15 cellular contexts compared by ENCODE assay signal in genomic region chr12:65430571-65431306, GRCh38.
DNase-seq lines count a peak whose midpoint lies in the region; ATAC-seq and TF ChIP-seq lines count a peak whose summit lies in the region.
"Had no signal": no experiment of that assay in that cellular context is flagged by ENCODE, and none has a peak within 500 bp of the region (broad histone marks: within the 10 kb centered on the region; RNA-seq: fewer than 3 reads in every experiment).

No MANE protein-coding gene starts in this region.

- no peaks in the 10 kb centered on the region for H3K36me3 Mint-ChIP-seq in endothelial cell (ENCODE audit: low read depth, unreplicated experiment)

- WGBS in lower leg skin, 2 donors: 67 to 73% methylated on average over 3 of the region's 3 CpGs

- H3K4me1 ChIP-seq in Panc1 (ENCODE audit: control insufficient read depth, insufficient read depth, low read length): peaks cover 26% of the 10 kb centered on the region
- H3K4me1 ChIP-seq: Caco-2 had no signal

- peak; percentile 84 for DNase-seq in EL
- peak; percentile 32 for DNase-seq in Panc1 (ENCODE audit: low read depth, low spot score)
- no peak for DNase-seq in endothelial cell (ENCODE audit: low spot score)
- peak; percentile 48 for DNase-seq in myocyte (ENCODE audit: low read depth)
- no peak for DNase-seq in GDM1 (lab: John Stamatoyannopoulos, UW)
- no peak for DNase-seq in C1 segment of cervical spinal cord (lab: John Stamatoyannopoulos, UW)
- no peak for DNase-seq in lower leg skin (ENCODE audit: low spot score in 2 of 2)
- DNase-seq: activated T-cell treated with anti-CD3 and anti-CD28 coated beads, Interleukin-2, amount 50 U/mL, for 4 hours; Caco-2; central memory CD4-positive, alpha-beta T cell; glutamatergic neuron; NCI-H146; tibial artery had no signal

- no TSS peak for BruUV-seq in Panc1 (replicated peaks; lab: Mats Ljungman, UMichigan)

- no peaks in the 10 kb centered on the region for H3K27me3 ChIP-seq in Panc1 (ENCODE audit: control insufficient read depth, insufficient read depth, low read length)
- H3K27me3 ChIP-seq: tibial artery had no signal

- in situ Hi-C loops in Panc1 (cut with HindIII; ENCODE audit: low pct_unique_long_range_greater_than_20kb, low sequenced_read_pairs): no loop called here

- peaks cover 7% of the 10 kb centered on the region for H3K9me3 Mint-ChIP-seq in endothelial cell (ENCODE audit: unreplicated experiment)

- CTCF ChIA-PET in Panc1 (lab: Charles Lee): no interaction called here

- H3K4me3 Mint-ChIP-seq in endothelial cell (ENCODE audit: unreplicated experiment): no peak overlapping the region
- H3K4me3 Mint-ChIP-seq: activated T-cell treated with anti-CD3 and anti-CD28 coated beads, Interleukin-2, amount 50 U/mL, for 4 hours had no signal

- H3K4me3 ChIP-seq in Panc1 (ENCODE audit: low read depth in 2 of 2, low read length in 2 of 2) (no peak overlapping the region), lower leg skin (ENCODE audit: low read depth, poor library complexity, severe bottlenecking) (no peak overlapping the region)
- H3K4me3 ChIP-seq: tibial artery had no signal

- no peaks in the 10 kb centered on the region for H3K9me3 ChIP-seq in Panc1 (ENCODE audit: control insufficient read depth, insufficient read depth, low read depth, low read length)
- H3K9me3 ChIP-seq: Caco-2 had no signal

- peaks cover 38% of the 10 kb centered on the region for H3K4me1 Mint-ChIP-seq in endothelial cell (ENCODE audit: unreplicated experiment)

- no peaks in the 10 kb centered on the region; the same call in 1 of the 2 replicates for H3K36me3 ChIP-seq in Panc1 (ENCODE audit: control insufficient read depth, insufficient read depth, low read length)

- H3K27ac Mint-ChIP-seq in endothelial cell (ENCODE audit: unreplicated experiment): peak overlapping the region; percentile 50

- POLR2A ChIA-PET in Panc1 (lab: Charles Lee): interaction anchor here (0.6 kb wide), 1 partner anchor 39 kb away, joined by 3 read pairs; no protein-coding TSS in a partner anchor

- intact Hi-C loops in Panc1 (cut with micrococcal nuclease; ENCODE audit: unreplicated experiment): no loop called here
- intact Hi-C loops in lower leg skin (cut with DNase I; ENCODE audit: low total_unique reads): no loop called here

- H3K27ac ChIP-seq in Panc1 (ENCODE audit: low read length): peak overlapping the region; percentile 72
- H3K27ac ChIP-seq: tibial artery, VCaP had no signal

- no peaks in the 10 kb centered on the region for H3K27me3 Mint-ChIP-seq in endothelial cell (ENCODE audit: unreplicated experiment)

- TF ChIP-seq POLR2A in lower leg skin (IDR thresholded peaks at IDR 0.05): no peak

- ATAC-seq in Panc1 (peak; percentile 82), HG02870 (IDR thresholded peaks at IDR 0.05; ENCODE audit: unreplicated experiment) (no peak)
- ATAC-seq: activated T-cell treated with anti-CD3 and anti-CD28 coated beads, Interleukin-2, amount 50 U/mL, for 4 hours had no signal

- TF ChIP-seq CTCF in Panc1 (IDR thresholded peaks at IDR 0.05) (no peak), endothelial cell (IDR thresholded peaks at IDR 0.05; ENCODE audit: unreplicated experiment) (no peak), lower leg skin (IDR thresholded peaks at IDR 0.05) (no peak)

Comparison
In these comparisons a context has a peak if more than half of its experiments do, and no peak if none do; other contexts are left out.
1. DNase-seq: peak in EL (single experiment), Panc1 (single experiment) and myocyte (single experiment); none in endothelial cell (single experiment), GDM1 (single experiment), C1 segment of cervical spinal cord (0 of 14) and lower leg skin (0 of 2).